ENCODE assay signal across 38 cellular contexts in the genomic region with DNA sequence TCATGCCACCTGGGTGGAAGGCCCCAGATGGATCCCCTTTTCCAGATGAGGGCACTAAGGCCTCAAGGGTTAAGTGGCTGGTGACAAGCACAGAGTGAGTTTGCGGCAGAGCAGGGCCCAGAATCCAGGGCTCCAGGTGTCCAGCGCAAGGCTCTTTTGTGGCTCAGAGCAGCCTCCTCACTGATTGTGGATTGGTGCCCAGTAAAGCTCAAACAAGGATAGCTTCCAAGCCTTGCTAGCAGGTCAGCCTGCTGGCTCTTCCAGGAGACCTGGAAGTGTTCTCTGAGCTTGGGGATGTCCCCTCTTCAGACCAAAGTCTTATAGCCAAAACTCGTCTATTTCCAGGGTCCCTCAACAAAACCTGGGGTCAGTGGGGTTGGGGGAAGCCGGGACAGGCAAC.
"Had no signal": no experiment of that assay in that cellular context is flagged by ENCODE, and none has a peak within 500 bp of the region (broad histone marks: within the 10 kb centered on the region; RNA-seq: fewer than 3 reads in every experiment).

No MANE protein-coding gene starts in this region.

- H3K27me3 Mint-ChIP-seq: activated naive CD8-positive, alpha-beta T cell treated with anti-CD3 and anti-CD28 coated beads, Interleukin-2, amount 10 ng/mL, durations not matched to agents 7 days and 5 days had no signal

- H3K9me3 ChIP-seq: adrenal gland, ascending aorta, body of pancreas had no signal

- H3K36me3 Mint-ChIP-seq: activated naive CD4-positive, alpha-beta T cell treated with anti-CD3 and anti-CD28 coated beads, Interleukin-2, amount 10 ng/mL, durations not matched to agents 7 days and 5 days; activated naive CD4-positive, alpha-beta T cell treated with anti-CD3 and anti-CD28 coated beads, Interleukin-2, amount 50 U/mL, for 24 hours; activated naive CD4-positive, alpha-beta T cell treated with anti-CD3 and anti-CD28 coated beads, Interleukin-2, amount 50 U/mL, for 72 hours; activated naive CD8-positive, alpha-beta T cell; activated naive CD8-positive, alpha-beta T cell treated with anti-CD3 and anti-CD28 coated beads for 36 hours; activated naive CD8-positive, alpha-beta T cell treated with anti-CD3 and anti-CD28 coated beads, Interleukin-2, amount 10 ng/mL, durations not matched to agents 7 days and 5 days; brain had no signal

- DNase-seq: activated effector memory CD4-positive, alpha-beta T cell treated with anti-CD3 and anti-CD28 coated beads, Interleukin-2, amount 50 U/mL, for 16 hours; activated effector memory CD4-positive, alpha-beta T cell treated with Interleukin-2 at 50 U/mL for 16 hours; activated gamma-delta T cell; activated gamma-delta T cell treated with Interleukin-2 at 50 U/mL for 16 hours; activated naive CD4-positive, alpha-beta T cell; activated naive CD4-positive, alpha-beta T cell treated with anti-CD3 and anti-CD28 coated beads for 36 hours; activated naive CD4-positive, alpha-beta T cell treated with anti-CD3 and anti-CD28 coated beads, Interleukin-2, amount 10 ng/mL, durations not matched to agents 7 days and 5 days; activated naive CD4-positive, alpha-beta T cell treated with anti-CD3 and anti-CD28 coated beads, Interleukin-2, amount 50 U/mL, for 16 hours; activated naive CD4-positive, alpha-beta T cell treated with Interleukin-2 at 50 U/mL for 16 hours; activated naive CD8-positive, alpha-beta T cell treated with anti-CD3 and anti-CD28 coated beads for 36 hours; activated naive CD8-positive, alpha-beta T cell treated with anti-CD3 and anti-CD28 coated beads, Interleukin-2, amount 10 ng/mL, durations not matched to agents 7 days and 5 days; activated naive CD8-positive, alpha-beta T cell treated with anti-CD3 and anti-CD28 coated beads, Interleukin-2, amount 50 U/mL, for 24 hours; activated T-cell treated with anti-CD3 and anti-CD28 coated beads for 4 hours; activated T-cell treated with anti-CD3 and anti-CD28 coated beads, Interleukin-2, amount 50 U/mL, for 1 hour; activated T-cell treated with anti-CD3 and anti-CD28 coated beads, Interleukin-2, amount 50 U/mL, for 24 hours; activated T-cell treated with anti-CD3 and anti-CD28 coated beads, Interleukin-2, amount 50 U/mL, for 4 hours; activated T-cell treated with anti-CD3 and anti-CD28 coated beads, Interleukin-2, amount 50 U/mL, for 48 hours; activated T-cell treated with anti-CD3 and anti-CD28 coated beads, Interleukin-2, amount 50 U/mL, for 72 hours; adrenal gland; amniotic stem cell; amygdala; anterior cingulate cortex; aorta; body of pancreas; brain microvascular endothelial cell; central memory CD4-positive, alpha-beta T cell; cerebellar nuclear complex had no signal

- H3K27ac Mint-ChIP-seq: activated naive CD4-positive, alpha-beta T cell treated with anti-CD3 and anti-CD28 coated beads for 36 hours; activated naive CD4-positive, alpha-beta T cell treated with anti-CD3 and anti-CD28 coated beads, Interleukin-2, amount 10 ng/mL, durations not matched to agents 7 days and 5 days; activated naive CD4-positive, alpha-beta T cell treated with anti-CD3 and anti-CD28 coated beads, Interleukin-2, amount 50 U/mL, for 24 hours; activated naive CD4-positive, alpha-beta T cell treated with anti-CD3 and anti-CD28 coated beads, Interleukin-2, amount 50 U/mL, for 72 hours; activated naive CD8-positive, alpha-beta T cell; activated naive CD8-positive, alpha-beta T cell treated with anti-CD3 and anti-CD28 coated beads for 36 hours; activated naive CD8-positive, alpha-beta T cell treated with anti-CD3 and anti-CD28 coated beads, Interleukin-2, amount 10 ng/mL, durations not matched to agents 7 days and 5 days; activated naive CD8-positive, alpha-beta T cell treated with anti-CD3 and anti-CD28 coated beads, Interleukin-2, amount 50 U/mL, for 24 hours; activated T-cell treated with anti-CD3 and anti-CD28 coated beads, Interleukin-2, amount 50 U/mL, for 24 hours; activated T-cell treated with anti-CD3 and anti-CD28 coated beads, Interleukin-2, amount 50 U/mL, for 72 hours; activated T-helper 1 cell treated with anti-CD3 and anti-CD28 coated beads, Interleukin-12 subunit alpha, Interleukin-12 subunit beta, Interleukin-2, Interleukin-4 antibody, amounts not matched to agents 30 ng/mL and 10 ng/mL and 1 ng/mL, durations not matched to agents 14 hours and 24 hours and 36 hours; activated T-helper 17 cell treated with anti-CD3 and anti-CD28 coated beads, Interleukin-2, amount 50 U/mL, for 72 hours; activated T-helper 2 cell treated with anti-CD3 and anti-CD28 coated beads, Interferon-gamma antibody, Interleukin-2, Interleukin-4, amounts not matched to agents 10 μg/mL and 5 μg/mL and 100 μg/mL, durations not matched to agents 14 hours and 24 hours and 36 hours; brain had no signal

- H3K4me1 Mint-ChIP-seq: activated naive CD4-positive, alpha-beta T cell treated with anti-CD3 and anti-CD28 coated beads, Interleukin-2, amount 10 ng/mL, durations not matched to agents 7 days and 5 days; activated naive CD4-positive, alpha-beta T cell treated with anti-CD3 and anti-CD28 coated beads, Interleukin-2, amount 50 U/mL, for 24 hours; activated naive CD8-positive, alpha-beta T cell treated with anti-CD3 and anti-CD28 coated beads for 36 hours; activated naive CD8-positive, alpha-beta T cell treated with anti-CD3 and anti-CD28 coated beads, Interleukin-2, amount 10 ng/mL, durations not matched to agents 7 days and 5 days; activated naive CD8-positive, alpha-beta T cell treated with anti-CD3 and anti-CD28 coated beads, Interleukin-2, amount 50 U/mL, for 24 hours; activated T-helper 17 cell treated with anti-CD3 and anti-CD28 coated beads, Interleukin-2, amount 50 U/mL, for 72 hours; central memory CD8-positive, alpha-beta T cell had no signal

- ATAC-seq: activated naive CD4-positive, alpha-beta T cell treated with anti-CD3 and anti-CD28 coated beads, Interleukin-2, amount 50 U/mL, for 72 hours; activated naive CD8-positive, alpha-beta T cell treated with anti-CD3 and anti-CD28 coated beads, Interleukin-2, amount 50 U/mL, for 24 hours; activated T-cell treated with anti-CD3 and anti-CD28 coated beads, Interleukin-2, amount 50 U/mL, for 4 hours; activated T-cell treated with anti-CD3 and anti-CD28 coated beads, Interleukin-2, amount 50 U/mL, for 72 hours; activated T-helper 17 cell treated with anti-CD3 and anti-CD28 coated beads, Interleukin-2, amount 50 U/mL, for 72 hours; body of pancreas had no signal

- H3K27ac ChIP-seq: adrenal gland, ascending aorta, body of pancreas, brain microvascular endothelial cell, breast epithelium, cardiac muscle cell had no signal

- H3K36me3 ChIP-seq: adrenal gland, ascending aorta, brain microvascular endothelial cell, breast epithelium, cardiac muscle cell had no signal

- H3K9me3 Mint-ChIP-seq: activated naive CD4-positive, alpha-beta T cell treated with anti-CD3 and anti-CD28 coated beads for 36 hours; activated naive CD4-positive, alpha-beta T cell treated with anti-CD3 and anti-CD28 coated beads, Interleukin-2, amount 10 ng/mL, durations not matched to agents 7 days and 5 days; activated naive CD4-positive, alpha-beta T cell treated with anti-CD3 and anti-CD28 coated beads, Interleukin-2, amount 50 U/mL, for 24 hours; activated naive CD4-positive, alpha-beta T cell treated with anti-CD3 and anti-CD28 coated beads, Interleukin-2, amount 50 U/mL, for 72 hours; activated naive CD8-positive, alpha-beta T cell treated with anti-CD3 and anti-CD28 coated beads for 36 hours; activated naive CD8-positive, alpha-beta T cell treated with anti-CD3 and anti-CD28 coated beads, Interleukin-2, amount 10 ng/mL, durations not matched to agents 7 days and 5 days; activated naive CD8-positive, alpha-beta T cell treated with anti-CD3 and anti-CD28 coated beads, Interleukin-2, amount 50 U/mL, for 24 hours; activated T-cell treated with anti-CD3 and anti-CD28 coated beads, Interleukin-2, amount 50 U/mL, for 24 hours; activated T-cell treated with anti-CD3 and anti-CD28 coated beads, Interleukin-2, amount 50 U/mL, for 4 hours; activated T-cell treated with anti-CD3 and anti-CD28 coated beads, Interleukin-2, amount 50 U/mL, for 72 hours; activated T-helper 1 cell treated with anti-CD3 and anti-CD28 coated beads, Interleukin-12 subunit alpha, Interleukin-12 subunit beta, Interleukin-2, Interleukin-4 antibody, amounts not matched to agents 30 ng/mL and 10 ng/mL and 1 ng/mL, durations not matched to agents 14 hours and 24 hours and 36 hours; activated T-helper 2 cell treated with anti-CD3 and anti-CD28 coated beads, Interferon-gamma antibody, Interleukin-2, Interleukin-4, amounts not matched to agents 10 μg/mL and 5 μg/mL and 100 μg/mL, durations not matched to agents 14 hours and 24 hours and 36 hours; central memory CD8-positive, alpha-beta T cell had no signal

- H3K4me3 ChIP-seq: adrenal gland, ascending aorta, body of pancreas, breast epithelium, cardiac muscle cell had no signal

- H3K4me1 ChIP-seq: ascending aorta, body of pancreas, breast epithelium had no signal

- H3K4me3 Mint-ChIP-seq: activated naive CD4-positive, alpha-beta T cell treated with anti-CD3 and anti-CD28 coated beads for 36 hours; activated naive CD4-positive, alpha-beta T cell treated with anti-CD3 and anti-CD28 coated beads, Interleukin-2, amount 10 ng/mL, durations not matched to agents 7 days and 5 days; activated naive CD4-positive, alpha-beta T cell treated with anti-CD3 and anti-CD28 coated beads, Interleukin-2, amount 50 U/mL, for 24 hours; activated naive CD8-positive, alpha-beta T cell; activated naive CD8-positive, alpha-beta T cell treated with anti-CD3 and anti-CD28 coated beads for 36 hours; activated naive CD8-positive, alpha-beta T cell treated with anti-CD3 and anti-CD28 coated beads, Interleukin-2, amount 10 ng/mL, durations not matched to agents 7 days and 5 days; activated naive CD8-positive, alpha-beta T cell treated with anti-CD3 and anti-CD28 coated beads, Interleukin-2, amount 50 U/mL, for 24 hours; activated T-cell treated with anti-CD3 and anti-CD28 coated beads, Interleukin-2, amount 50 U/mL, for 24 hours; activated T-cell treated with anti-CD3 and anti-CD28 coated beads, Interleukin-2, amount 50 U/mL, for 4 hours; activated T-cell treated with anti-CD3 and anti-CD28 coated beads, Interleukin-2, amount 50 U/mL, for 72 hours; activated T-helper 1 cell treated with anti-CD3 and anti-CD28 coated beads, Interleukin-12 subunit alpha, Interleukin-12 subunit beta, Interleukin-2, Interleukin-4 antibody, amounts not matched to agents 30 ng/mL and 10 ng/mL and 1 ng/mL, durations not matched to agents 14 hours and 24 hours and 36 hours; activated T-helper 17 cell treated with anti-CD3 and anti-CD28 coated beads, Interleukin-2, amount 50 U/mL, for 72 hours; brain; central memory CD8-positive, alpha-beta T cell had no signal

- H3K27me3 ChIP-seq: adrenal gland, ascending aorta, body of pancreas, brain microvascular endothelial cell, breast epithelium, cardiac muscle cell had no signal
